Comparison of ENCODE assay signal across 22 cellular contexts in genomic region chr20:56807118-56807517, GRCh38.
"Had no signal": no experiment of that assay in that cellular context is flagged by ENCODE, and none has a peak within 500 bp of the region (broad histone marks: within the 10 kb centered on the region; RNA-seq: fewer than 3 reads in every experiment).

No MANE protein-coding gene starts in this region.

- FAIRE-seq: frontal cortex, islet of Langerhans, small intestine had no signal

- H3K4me3 ChIP-seq: cardiac muscle cell, mucosa of descending colon, thoracic aorta, upper lobe of left lung had no signal

- H3K36me3 Mint-ChIP-seq: activated naive CD8-positive, alpha-beta T cell; stimulated activated memory B cell treated with anti-CD40 and anti-IgM and Interleukin-4, amounts not matched to agents 10 μg/mL and 1 μg/mL and 100 μg/mL, for 72 hours; WTC11 had no signal

- H3K4me3 Mint-ChIP-seq: activated naive CD8-positive, alpha-beta T cell; activated T-helper 17 cell treated with anti-CD3 and anti-CD28 coated beads, Interleukin-2, amount 50 U/mL, for 72 hours; stimulated activated memory B cell treated with anti-CD40 and anti-IgM and Interleukin-4, amounts not matched to agents 10 μg/mL and 1 μg/mL and 100 μg/mL, for 72 hours; WTC11 had no signal

- H3K9me3 Mint-ChIP-seq: activated T-helper 17 cell treated with anti-CD3 and anti-CD28 coated beads, Interleukin-2, amount 50 U/mL, for 72 hours; stimulated activated memory B cell treated with anti-CD40 and anti-IgM and Interleukin-4, amounts not matched to agents 10 μg/mL and 1 μg/mL and 100 μg/mL, for 72 hours; WTC11 had no signal

- H3K36me3 ChIP-seq: cardiac muscle cell, thoracic aorta, upper lobe of left lung had no signal

- H3K9me3 ChIP-seq: mucosa of descending colon, thoracic aorta, upper lobe of left lung had no signal

- H3K27ac ChIP-seq: cardiac muscle cell, thoracic aorta, upper lobe of left lung had no signal

- H3K4me1 Mint-ChIP-seq: activated T-helper 17 cell treated with anti-CD3 and anti-CD28 coated beads, Interleukin-2, amount 50 U/mL, for 72 hours; stimulated activated memory B cell treated with anti-CD40 and anti-IgM and Interleukin-4, amounts not matched to agents 10 μg/mL and 1 μg/mL and 100 μg/mL, for 72 hours had no signal

- H3K4me1 ChIP-seq: upper lobe of left lung had no signal

- DNase-seq: activated naive CD4-positive, alpha-beta T cell; activated T-cell treated with anti-CD3 and anti-CD28 coated beads, Interleukin-2, amount 50 U/mL, for 1 hour; amniotic stem cell; dermis blood vessel endothelial cell; effector CD8-positive, alpha-beta T cell; left cardiac atrium; mesenchymal stem cell; mucosa of descending colon; occipital lobe; small intestine; stimulated activated CD4-positive, alpha-beta T cell treated with anti-CD3 and anti-CD28 coated beads, Interleukin-2, amount 100 ng/mL, for 24 hours; T-helper 9 cell; upper lobe of left lung had no signal

- H3K27ac Mint-ChIP-seq: activated naive CD8-positive, alpha-beta T cell; activated T-helper 17 cell treated with anti-CD3 and anti-CD28 coated beads, Interleukin-2, amount 50 U/mL, for 72 hours; stimulated activated memory B cell treated with anti-CD40 and anti-IgM and Interleukin-4, amounts not matched to agents 10 μg/mL and 1 μg/mL and 100 μg/mL, for 72 hours had no signal

- ATAC-seq: activated T-helper 17 cell treated with anti-CD3 and anti-CD28 coated beads, Interleukin-2, amount 50 U/mL, for 72 hours; left cardiac atrium; mucosa of descending colon; sciatic nerve; stimulated activated memory B cell treated with anti-CD40 and anti-IgM and Interleukin-4, amounts not matched to agents 10 μg/mL and 1 μg/mL and 100 μg/mL, for 72 hours; WTC11 had no signal

- H3K27me3 ChIP-seq: upper lobe of left lung had no signal
